ENCODE assay signal across 8 cellular contexts in genomic region chr22:46769191-46769675, GRCh38.
DNase-seq lines count a peak whose midpoint lies in the region; ATAC-seq and TF ChIP-seq lines count a peak whose summit lies in the region.

No MANE protein-coding gene starts in this region.

- H3K36me3 Mint-ChIP-seq in nephron progenitor cell (ENCODE audit: low read depth): no peaks in the 10 kb centered on the region

- DNase-seq in DMS79 (lab: John Stamatoyannopoulos, UW) (peak; percentile 63), NCI-H2107 treated with DMSO at 0.1 percent for 48 hours (lab: John Stamatoyannopoulos, UW; ENCODE audit: unreplicated experiment) (peak; percentile 65), cerebellar cortex (ENCODE audit: low spot score) (peak; percentile 98), nephron progenitor cell (no peak), ecto neural progenitor cell (ENCODE audit: low spot score) (no peak), NCI-H748 treated with DMSO at 0.1 percent for 48 hours (lab: John Stamatoyannopoulos, UW) (no peak), HuH-7.5 (ENCODE audit: low spot score) (no peak)

- no peaks in the 10 kb centered on the region for H3K9me3 Mint-ChIP-seq in nephron progenitor cell

- no peak for ATAC-seq in HG02852 (IDR thresholded peaks at IDR 0.05; ENCODE audit: unreplicated experiment)

- H3K4me1 Mint-ChIP-seq in nephron progenitor cell: peaks cover 49% of the 10 kb centered on the region

- H3K27me3 Mint-ChIP-seq in nephron progenitor cell (ENCODE audit: low read depth, poor library complexity): no peaks in the 10 kb centered on the region

- TF ChIP-seq CTCF in nephron progenitor cell (IDR thresholded peaks at IDR 0.05): no peak

- no peak overlapping the region for H3K4me3 Mint-ChIP-seq in nephron progenitor cell

- H3K27ac Mint-ChIP-seq in nephron progenitor cell: peak overlapping the region; percentile 81

Comparison
In these comparisons a context has a peak if more than half of its experiments do, and no peak if none do; other contexts are left out.
1. DNase-seq: peak in DMS79 (single experiment), NCI-H2107 treated with DMSO at 0.1 percent for 48 hours (single experiment) and cerebellar cortex (single experiment); none in nephron progenitor cell (single experiment), ecto neural progenitor cell (single experiment), NCI-H748 treated with DMSO at 0.1 percent for 48 hours (single experiment) and HuH-7.5 (single experiment).